In the genomic region with DNA sequence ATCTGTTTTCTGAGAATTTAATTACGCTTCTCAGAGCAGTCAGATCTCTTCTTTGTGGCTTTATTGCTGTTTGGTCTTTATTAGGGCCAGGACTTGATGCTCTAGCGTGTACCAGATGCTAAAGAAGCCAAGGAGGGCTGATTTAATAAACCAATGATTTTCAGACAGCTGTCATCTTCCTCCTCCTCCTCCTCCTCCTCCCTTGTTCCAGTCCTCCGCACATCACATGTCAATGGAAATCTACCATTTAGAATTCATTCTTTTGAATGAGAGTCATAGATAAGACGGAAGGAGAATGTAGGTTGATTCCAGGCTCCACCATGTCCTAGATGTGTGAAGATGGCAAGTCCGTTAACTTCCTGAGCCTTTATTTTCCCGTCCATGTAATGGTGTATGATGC, we compare ENCODE assay signal across 22 cellular contexts.
"Had no signal": no experiment of that assay in that cellular context is flagged by ENCODE, and none has a peak within 500 bp of the region (broad histone marks: within the 10 kb centered on the region; RNA-seq: fewer than 3 reads in every experiment).

No MANE protein-coding gene starts in this region.

- H3K9me3 Mint-ChIP-seq: IgD-negative memory B cell had no signal

- DNase-seq: Kasumi-1, MM.1S, NCI-H1092 treated with DMSO at 0.1 percent for 48 hours, NCI-H1436, NCI-H187, NCI-H2029, NCI-H2081 treated with DMSO at 0.1 percent for 48 hours, NCI-H2171, NCI-H226, NCI-H446, NCI-H510A, NCI-H524 treated with DMSO at 0.1 percent for 48 hours, NCI-H69, NCI-H774, SHP77, SK-N-SH had no signal

- H3K27ac ChIP-seq: HL-60, KMS-11, RWPE1 had no signal

- H3K9me3 ChIP-seq: SK-N-SH had no signal

- H3K27me3 Mint-ChIP-seq: IgD-negative memory B cell had no signal

- H3K4me2 ChIP-seq: KMS-11, SK-N-SH had no signal

- H3K9me2 ChIP-seq: SK-N-SH had no signal

- H3K4me3 Mint-ChIP-seq: IgD-negative memory B cell had no signal

- H3K9ac ChIP-seq: KMS-11, SK-N-SH had no signal

- ATAC-seq: K562, Panc1 had no signal

- H3K4me3 ChIP-seq: K562 had no signal
